19 cellular contexts compared by ENCODE assay signal in the genomic region with DNA sequence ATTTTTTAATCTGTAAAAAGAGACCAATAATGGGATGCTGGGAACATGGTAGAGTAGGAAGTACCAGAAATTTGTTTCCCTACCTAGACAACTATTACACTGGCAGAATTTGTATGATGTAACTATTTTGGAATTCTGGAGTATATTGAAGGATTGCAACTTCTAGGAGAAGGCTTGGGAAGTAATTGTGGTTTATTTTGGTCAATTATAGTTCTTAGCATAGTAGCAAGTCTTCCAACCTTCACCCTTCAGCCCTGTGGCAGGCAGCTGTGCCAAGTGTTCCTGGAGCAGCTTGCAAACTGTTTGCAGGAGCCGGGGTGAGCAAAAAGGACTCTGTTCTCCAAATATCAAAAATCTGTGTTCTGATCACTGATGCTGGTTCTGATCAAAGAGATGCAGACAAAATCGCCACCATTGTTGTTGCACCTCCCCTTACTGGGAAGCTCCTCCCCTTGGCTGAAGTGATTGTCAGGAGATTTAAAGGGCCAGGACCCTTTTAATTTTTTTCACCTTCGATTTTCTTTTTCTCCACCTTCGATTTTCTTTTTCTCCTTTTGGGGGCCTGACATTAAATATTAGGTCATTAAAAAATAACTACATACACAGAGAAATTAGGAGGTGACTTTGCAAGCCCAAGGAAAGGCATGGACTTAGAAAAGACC.
A peak's percentile ranks its signal among the peaks of the same experiment; 100 is the strongest.
DNase-seq lines count a peak whose midpoint lies in the region; TF ChIP-seq lines count a peak whose summit lies in the region.
"Had no signal": no experiment of that assay in that cellular context is flagged by ENCODE, and none has a peak within 500 bp of the region (broad histone marks: within the 10 kb centered on the region; RNA-seq: fewer than 3 reads in every experiment).

No MANE protein-coding gene starts in this region.

- intact Hi-C loops in dorsolateral prefrontal cortex (cut with DNase I) (no loop called here), sigmoid colon (cut with DNase I) (no loop called here)

- H3K18ac ChIP-seq in mesenchymal stem cell (ENCODE audit: low read depth in 1 of 2, low read length in 2 of 2), result peak overlapping the region in 1 of 2 experiments; percentile 21

- no peak overlapping the region for H4K8ac ChIP-seq in mesenchymal stem cell (ENCODE audit: low read length)

- no peak overlapping the region for H2BK120ac ChIP-seq in mesenchymal stem cell (ENCODE audit: low read depth, low read length)

- H3K14ac ChIP-seq in mesenchymal stem cell (ENCODE audit: low read length in 2 of 2), result no peak overlapping the region

- H3K4me1 ChIP-seq in mesenchymal stem cell (ENCODE audit: control insufficient read depth, insufficient read depth, low read depth, low read length), result peaks cover 7% of the 10 kb centered on the region
- H3K4me1 ChIP-seq in sigmoid colon, result no peaks in the 10 kb centered on the region

- H3K9me3 ChIP-seq in mesenchymal stem cell (ENCODE audit: control insufficient read depth, low read length), result no peaks in the 10 kb centered on the region
- no peaks in the 10 kb centered on the region for H3K9me3 ChIP-seq in sigmoid colon
- H3K9me3 ChIP-seq: ascending aorta, esophagus muscularis mucosa, tibial artery had no signal

- H3K27ac ChIP-seq in mesenchymal stem cell (ENCODE audit: low read length, poor library complexity, severe bottlenecking), result peak overlapping the region; percentile 62
- no peak overlapping the region for H3K27ac ChIP-seq in dorsolateral prefrontal cortex
- H3K27ac ChIP-seq in sigmoid colon, result no peak overlapping the region
- H3K27ac ChIP-seq: ascending aorta, esophagus muscularis mucosa, tibial artery had no signal

- no peak overlapping the region for H2AFZ ChIP-seq in mesenchymal stem cell (ENCODE audit: low read depth, low read length)

- H3K36me3 ChIP-seq in mesenchymal stem cell (ENCODE audit: control insufficient read depth in 1 of 2, insufficient read depth in 2 of 2, low read depth in 1 of 2, low read length in 2 of 2) (no peaks in the 10 kb centered on the region), sigmoid colon (no peaks in the 10 kb centered on the region)
- H3K36me3 ChIP-seq: ascending aorta, esophagus muscularis mucosa, tibial artery had no signal

- H3K23ac ChIP-seq in mesenchymal stem cell (ENCODE audit: low read length in 2 of 2), result no peak overlapping the region

- H3K27me3 ChIP-seq in mesenchymal stem cell (ENCODE audit: control insufficient read depth in 1 of 2, insufficient read depth in 1 of 2, low read length in 2 of 2), result no peaks in the 10 kb centered on the region
- H3K27me3 ChIP-seq in dorsolateral prefrontal cortex, result no peaks in the 10 kb centered on the region
- no peaks in the 10 kb centered on the region for H3K27me3 ChIP-seq in sigmoid colon
- H3K27me3 ChIP-seq: ascending aorta, esophagus muscularis mucosa, tibial artery had no signal

- H2BK5ac ChIP-seq in mesenchymal stem cell (ENCODE audit: low read depth, low read length, poor library complexity, severe bottlenecking), result no peak overlapping the region

- DNase-seq in GM03348 (ENCODE audit: low spot score) (peak; percentile 9), NCI-H226 (peak; percentile 25), astrocyte of the hippocampus (ENCODE audit: low read depth, low spot score) (peak; percentile 53), mesenchymal stem cell (no peak), dorsolateral prefrontal cortex (no peak), dedifferentiated amniotic fluid mesenchymal stem cell (ENCODE audit: extremely low spot score) (no peak), NCI-H1694 (lab: John Stamatoyannopoulos, UW) (no peak), sigmoid colon (no peak)
- DNase-seq: activated naive CD4-positive, alpha-beta T cell treated with anti-CD3 and anti-CD28 coated beads, Interleukin-2, amount 50 U/mL, for 16 hours; AML-193; cerebellar nuclear complex; effector CD8-positive, alpha-beta T cell; NCI-H1417; occipital lobe; stimulated activated naive CD4-positive, alpha-beta T cell; tibial artery had no signal

- no peak overlapping the region for H3K9ac ChIP-seq in mesenchymal stem cell (ENCODE audit: low read length)

- no peak overlapping the region for H4K91ac ChIP-seq in mesenchymal stem cell (ENCODE audit: low read length)

- WGBS in mesenchymal stem cell, result 83% methylated on average over 2 of the region's 4 CpGs
- 76 to 91% methylated on average over 4 of the region's 4 CpGs for WGBS in sigmoid colon, 2 donors

- H3K4me3 ChIP-seq in mesenchymal stem cell (ENCODE audit: insufficient read depth in 1 of 2, low read depth in 1 of 2, low read length in 2 of 2), result no peak overlapping the region
- H3K4me3 ChIP-seq in dorsolateral prefrontal cortex, result no peak overlapping the region
- no peak overlapping the region for H3K4me3 ChIP-seq in sigmoid colon
- H3K4me3 ChIP-seq: ascending aorta, esophagus muscularis mucosa, smooth muscle cell, tibial artery had no signal

- no peak overlapping the region for H2BK12ac ChIP-seq in mesenchymal stem cell (ENCODE audit: low read length in 2 of 2)

- no peak for TF ChIP-seq EP300 in sigmoid colon (IDR thresholded peaks at IDR 0.05)

- H3K4ac ChIP-seq in mesenchymal stem cell (ENCODE audit: low read depth in 1 of 2, low read length in 2 of 2), result no peak overlapping the region

- H3K79me1 ChIP-seq in mesenchymal stem cell (replicated peaks; ENCODE audit: low read length, poor library complexity, severe bottlenecking), result no peaks in the 10 kb centered on the region

- no peak overlapping the region for H2AK5ac ChIP-seq in mesenchymal stem cell (ENCODE audit: low read length, severe bottlenecking)

- H2BK15ac ChIP-seq in mesenchymal stem cell (ENCODE audit: low read depth, poor library complexity, severe bottlenecking), result no peak overlapping the region

- no peak for TF ChIP-seq POLR2A in sigmoid colon (IDR thresholded peaks at IDR 0.05)

- H3K4me2 ChIP-seq in mesenchymal stem cell (ENCODE audit: low read length, poor library complexity, severe bottlenecking), result peak overlapping the region; percentile 50
- H3K4me2 ChIP-seq: smooth muscle cell had no signal

- TF ChIP-seq CTCF in dorsolateral prefrontal cortex (IDR thresholded peaks at IDR 0.05 in 54 of 56, conservative IDR thresholded peaks at IDR 0.05 in 2 of 56; ENCODE audit: low read depth in 1 of 56, partially characterized antibody in 56 of 56) (no peak), sigmoid colon (IDR thresholded peaks at IDR 0.05) (no peak)

Comparison
In these comparisons a context has a peak if more than half of its experiments do, and no peak if none do; other contexts are left out.
1. DNase-seq: peak in GM03348 (single experiment), NCI-H226 (single experiment) and astrocyte of the hippocampus (single experiment); none in mesenchymal stem cell (single experiment), dorsolateral prefrontal cortex (0 of 10), dedifferentiated amniotic fluid mesenchymal stem cell (single experiment), NCI-H1694 (single experiment) and sigmoid colon (single experiment).